7 cellular contexts compared by ENCODE assay signal in the genomic region with DNA sequence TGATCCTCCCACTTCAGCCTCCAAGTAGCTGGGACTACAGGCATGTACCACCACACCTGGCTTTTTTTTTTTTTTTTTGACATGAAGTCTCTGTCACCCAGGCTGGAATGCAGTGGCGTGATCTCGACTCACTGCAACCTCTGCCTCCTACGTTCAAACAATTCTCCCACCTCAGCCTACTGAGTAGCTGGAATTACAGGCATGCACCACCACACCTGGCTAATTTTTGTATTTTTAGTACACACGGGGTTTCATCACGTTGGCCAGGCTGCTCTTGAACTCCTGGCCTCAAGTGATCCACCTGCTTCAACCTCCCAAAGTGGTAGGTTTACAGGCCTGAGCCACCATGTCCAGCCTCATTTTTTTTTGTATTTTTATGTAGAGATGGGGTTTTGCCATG. TPM values are rescaled to one million over a fixed set of nuclear protein-coding genes. Genes with fewer than 3 reads are reported as not detected.
DNase-seq lines count a peak whose midpoint lies in the region; TF ChIP-seq lines count a peak whose summit lies in the region.
"Not testable (repeated sequence)": the region's sequence is repeated elsewhere in the genome, so short reads cannot be mapped to it uniquely, and the experiment has no call there.

No MANE protein-coding gene starts in this region.

- not testable (repeated sequence) for H3K4me3 Mint-ChIP-seq in H9; activated T-cell treated with anti-CD3 and anti-CD28 coated beads, Interleukin-2, amount 50 U/mL, for 24 hours; chondrocyte (ENCODE audit: unreplicated experiment)

- H4K20me1 ChIP-seq in H9 (ENCODE audit: control insufficient read depth, insufficient read depth, insufficient read length), result not testable (repeated sequence)

- H3K4me1 Mint-ChIP-seq in H9 (peaks cover 5 to 16% of the 10 kb centered on the region in 2 experiments; a peak in 3 of 4 replicates), chondrocyte (ENCODE audit: low read depth) (peaks cover 37% of the 10 kb centered on the region)
- peaks cover 34% of the 10 kb centered on the region for H3K4me1 Mint-ChIP-seq in activated T-cell treated with anti-CD3 and anti-CD28 coated beads, Interleukin-2, amount 50 U/mL, for 24 hours (ENCODE audit: low read depth)

- intact Hi-C loops in sigmoid colon (cut with DNase I); thyroid gland (cut with DNase I): not testable (repeated sequence)

- no CpG with 5 or more reads among the region's 5 CpGs for WGBS in H9 (ENCODE audit: extremely low coverage, insufficient read length, low lambda C conversion rate)
- WGBS in sigmoid colon, 2 donors, result 85 to 92% methylated on average over 5 of the region's 5 CpGs
- WGBS in thyroid gland, 2 donors, result 43 to 46% methylated on average over 5 of the region's 5 CpGs

- not testable (repeated sequence) for H3K27me3 Mint-ChIP-seq in H9 (ENCODE audit: low read depth); activated T-cell treated with anti-CD3 and anti-CD28 coated beads, Interleukin-2, amount 50 U/mL, for 24 hours; chondrocyte (ENCODE audit: low read depth)

- H2BK5ac ChIP-seq in H9 (ENCODE audit: insufficient read length, low read length), result not testable (repeated sequence)

- peaks cover 18% of the 10 kb centered on the region; the same call in 1 of the 2 replicates for H3K79me2 ChIP-seq in H9 (ENCODE audit: insufficient read depth, low read length)

- not testable (repeated sequence) for H4K5ac ChIP-seq in H9 (ENCODE audit: insufficient read length, low read depth, low read length)

- not testable (repeated sequence) for H2BK120ac ChIP-seq in H9 (ENCODE audit: low read depth, low read length, poor library complexity, severe bottlenecking)

- H3K4me2 ChIP-seq in H9 (ENCODE audit: insufficient read depth, insufficient read length, low read length), result not testable (repeated sequence)

- not testable (repeated sequence) for H3K9me3 Mint-ChIP-seq in H9; activated T-cell treated with anti-CD3 and anti-CD28 coated beads, Interleukin-2, amount 50 U/mL, for 24 hours; chondrocyte (ENCODE audit: low read depth)

- TF ChIP-seq CTCF in H9 (conservative IDR thresholded peaks at IDR 0.05); chondrocyte (IDR thresholded peaks at IDR 0.05); cardiac muscle cell (IDR thresholded peaks at IDR 0.05; ENCODE audit: low read depth, low read length); sigmoid colon (IDR thresholded peaks at IDR 0.05); thyroid gland (IDR thresholded peaks at IDR 0.05): not testable (repeated sequence)

- H3K56ac ChIP-seq in H9 (ENCODE audit: insufficient read length, low read depth, low read length), result not testable (repeated sequence)

- not testable (repeated sequence) for H3K27me3 ChIP-seq in H9 (ENCODE audit: insufficient read depth, low read length); cardiac muscle cell; sigmoid colon; thyroid gland

- H3K9ac ChIP-seq in H9 (ENCODE audit: extremely low read depth, insufficient read length, low read length), result not testable (repeated sequence)

- not testable (repeated sequence) for H2AFZ ChIP-seq in H9 (ENCODE audit: low read length)

- not testable (repeated sequence) for H2BK15ac ChIP-seq in H9 (ENCODE audit: low read depth, low read length)

- DNase-seq in H9; activated T-cell treated with anti-CD3 and anti-CD28 coated beads, Interleukin-2, amount 50 U/mL, for 24 hours; chondrocyte (ENCODE audit: low spot score); cardiac muscle cell (ENCODE audit: low read depth in 1 of 2, low spot score in 1 of 2); sigmoid colon: not testable (repeated sequence)
- DNase-seq in kidney tubule cell (ENCODE audit: low spot score), result peak; percentile 45
- peak; percentile 60 to 63 for DNase-seq in thyroid gland

- not testable (repeated sequence) for TF ChIP-seq EP300 in sigmoid colon (IDR thresholded peaks at IDR 0.05)

- not testable (repeated sequence) for H3K79me1 ChIP-seq in H9 (ENCODE audit: insufficient read depth, low read depth, low read length, poor library complexity, severe bottlenecking)

- not testable (repeated sequence) for H3K14ac ChIP-seq in H9 (ENCODE audit: insufficient read depth, low read length)

- H4K8ac ChIP-seq in H9 (replicated peaks; ENCODE audit: insufficient read length, low read depth, low read length), result not testable (repeated sequence)

- not testable (repeated sequence) for H2BK20ac ChIP-seq in H9 (ENCODE audit: low read depth, low read length, poor library complexity, severe bottlenecking)

- H4K91ac ChIP-seq in H9 (ENCODE audit: insufficient read length, low read depth, low read length), result not testable (repeated sequence)

- H3K36me3 ChIP-seq in cardiac muscle cell (peaks cover 20% of the 10 kb centered on the region), sigmoid colon (peaks cover 18 to 44% (median 23%) of the 10 kb centered on the region in 4 donors), thyroid gland (peaks cover 25 to 26% of the 10 kb centered on the region in 2 donors)

- H3K4me1 ChIP-seq in H9 (ENCODE audit: insufficient read depth, low read length), result not testable (repeated sequence)
- H3K4me1 ChIP-seq in cardiac muscle cell (ENCODE audit: low read depth) (peaks cover 19% of the 10 kb centered on the region), sigmoid colon (peaks cover 0 to 61% (median 54%) of the 10 kb centered on the region in 4 donors), thyroid gland (peaks cover 42 to 51% of the 10 kb centered on the region in 2 donors)

- H3K23ac ChIP-seq in H9 (ENCODE audit: insufficient read length, low read depth, low read length), result not testable (repeated sequence)

- not testable (repeated sequence) for H3K4me3 ChIP-seq in cardiac muscle cell; sigmoid colon; thyroid gland (replicated peaks in 1 of 3)

- TF ChIP-seq POLR2A in sigmoid colon (IDR thresholded peaks at IDR 0.05), result not testable (repeated sequence)
- TF ChIP-seq POLR2A in thyroid gland (IDR thresholded peaks at IDR 0.05), result peak in 1 of 2 donors; percentile 23

- H3K4ac ChIP-seq in H9 (ENCODE audit: low read depth, low read length), result not testable (repeated sequence)

- H2BK12ac ChIP-seq in H9 (ENCODE audit: insufficient read length, low read depth, low read length), result not testable (repeated sequence)

- not testable (repeated sequence) for H3K27ac ChIP-seq in H9 (ENCODE audit: insufficient read length, low read depth, low read length)
- peak overlapping the region; percentile 10 for H3K27ac ChIP-seq in cardiac muscle cell
- H3K27ac ChIP-seq in sigmoid colon, result peak overlapping the region; percentile 13 to 43 (median 22)
- peak overlapping the region; percentile 30 to 73 (median 66) for H3K27ac ChIP-seq in thyroid gland

- H3K9me3 ChIP-seq in H9 (ENCODE audit: control insufficient read depth, low read depth, low read length); cardiac muscle cell (ENCODE audit: low read depth); sigmoid colon; thyroid gland: not testable (repeated sequence)

- peaks cover 35 to 88% (median 67%) of the 10 kb centered on the region in 3 experiments; a peak in 6 of 7 replicates for H3K36me3 Mint-ChIP-seq in H9 (ENCODE audit: insufficient read depth in 1 of 3, low read depth in 3 of 3)
- H3K36me3 Mint-ChIP-seq in activated T-cell treated with anti-CD3 and anti-CD28 coated beads, Interleukin-2, amount 50 U/mL, for 24 hours (ENCODE audit: low read depth), result peaks cover 89% of the 10 kb centered on the region
- peaks cover 20% of the 10 kb centered on the region for H3K36me3 Mint-ChIP-seq in chondrocyte (ENCODE audit: low read depth)

- H3T11ph ChIP-seq in H9 (ENCODE audit: low read length), result not testable (repeated sequence)

- peaks cover 14% of the 10 kb centered on the region for H3K23me2 ChIP-seq in H9 (ENCODE audit: insufficient read length, low read depth, low read length, poor library complexity, severe bottlenecking)

- H3K27ac Mint-ChIP-seq in H9 (peak overlapping the region in 2 of 3 experiments; percentile 55 to 63; a peak in 2 of 7 replicates), chondrocyte (ENCODE audit: unreplicated experiment) (peak overlapping the region; percentile 17)
- peak overlapping the region; percentile 63 for H3K27ac Mint-ChIP-seq in activated T-cell treated with anti-CD3 and anti-CD28 coated beads, Interleukin-2, amount 50 U/mL, for 24 hours

- not testable (repeated sequence) for H2AK5ac ChIP-seq in H9 (ENCODE audit: insufficient read length, low read length)

- H3K18ac ChIP-seq in H9 (ENCODE audit: insufficient read length, low read depth, low read length), result not testable (repeated sequence)

RNA-seq across cellular contexts. Expression of a gene that starts 6.1 kb away (rescaled TPM):
- total RNA-seq in H9 (2021), result 75.8 and 78.0 TPM in 2 replicates
- total RNA-seq in chondrocyte, result 37.7 to 42.0 TPM (median 40.8 TPM) in 3 replicates
- total RNA-seq in cardiac muscle cell, result 32.0 and 42.4 TPM in 2 replicates
- 35.5 and 52.9 TPM in 2 replicates for polyA plus RNA-seq in cardiac muscle cell
- total RNA-seq in sigmoid colon, result 10 to 100 TPM; 23.2 to 38.2 (median 31.8) TPM
- polyA plus RNA-seq in sigmoid colon, result 10 to 100 TPM; 13.2 to 31.9 (median 15.0) TPM
- total RNA-seq in thyroid gland, result 100 to 1,000 TPM in 3 of 4 donors, 10 to 100 TPM in 1; 66.5 to 130 (median 115) TPM

RNA-seq across cellular contexts. Expression of a gene that starts 28.0 kb away (rescaled TPM):
- total RNA-seq in H9 (2021) (114 and 128 TPM in 2 replicates), chondrocyte (22.5 to 32.4 TPM (median 26.8 TPM) in 3 replicates), cardiac muscle cell (32.2 and 42.2 TPM in 2 replicates), sigmoid colon (10 to 100 TPM; 31.9 to 54.2 (median 44.4) TPM), thyroid gland (10 to 100 TPM; 22.4 to 58.3 (median 39.4) TPM)
- polyA plus RNA-seq in cardiac muscle cell (25.9 and 26.9 TPM in 2 replicates), sigmoid colon (10 to 100 TPM; 49.2 to 59.6 (median 59.6) TPM)

RNA-seq across cellular contexts. Expression of a gene that starts 28.4 kb away (rescaled TPM):
- total RNA-seq in H9 (2021), result 64.9 and 66.6 TPM in 2 replicates
- 60.9 to 85.6 TPM (median 62.4 TPM) in 3 replicates for total RNA-seq in chondrocyte
- total RNA-seq in cardiac muscle cell, result 183 and 223 TPM in 2 replicates
- 247 and 328 TPM in 2 replicates for polyA plus RNA-seq in cardiac muscle cell
- 10 to 100 TPM; 67.3 to 90.3 (median 83.0) TPM for total RNA-seq in sigmoid colon
- polyA plus RNA-seq in sigmoid colon, result 100 to 1,000 TPM; 106 to 157 (median 127) TPM
- 100 to 1,000 TPM in 3 of 4 donors, 10 to 100 TPM in 1; 81.3 to 205 (median 135) TPM for total RNA-seq in thyroid gland

RNA-seq across cellular contexts. Expression of a gene that starts 58.8 kb away (rescaled TPM):
- total RNA-seq in H9 (2021) (17.7 and 17.9 TPM in 2 replicates), chondrocyte (3.2 to 5.9 TPM (median 3.6 TPM) in 3 replicates), cardiac muscle cell (8.5 and 21.1 TPM in 2 replicates), sigmoid colon (10 to 100 TPM; 21.3 to 30.3 (median 24.8) TPM), thyroid gland (10 to 100 TPM; 15.9 to 41.1 (median 22.9) TPM)
- polyA plus RNA-seq in cardiac muscle cell (4.0 and 20.4 TPM in 2 replicates), sigmoid colon (10 to 100 TPM; 12.6 to 14.8 (median 14.4) TPM)
